34 cellular contexts compared by ENCODE assay signal in the genomic region with DNA sequence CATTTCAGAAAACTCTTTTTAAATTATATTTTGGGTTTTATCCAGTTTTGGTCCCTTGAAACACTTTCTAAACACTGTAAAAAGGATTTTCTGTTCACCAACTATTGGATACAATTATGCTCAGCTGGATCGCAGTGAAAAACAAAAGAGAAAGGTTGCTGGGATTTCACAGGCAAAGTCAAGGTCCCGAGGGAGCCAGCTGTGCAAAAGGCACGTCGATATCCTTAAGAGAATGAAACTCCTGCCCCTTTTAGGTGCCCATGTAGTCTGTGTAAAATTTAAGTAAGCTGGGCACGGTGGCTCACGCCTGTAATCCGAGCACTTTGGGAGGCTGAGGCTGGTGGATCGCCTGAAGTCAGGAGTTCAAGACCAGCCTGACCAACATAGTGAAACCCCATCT.
"Had no signal": no experiment of that assay in that cellular context is flagged by ENCODE, and none has a peak within 500 bp of the region (broad histone marks: within the 10 kb centered on the region; RNA-seq: fewer than 3 reads in every experiment).

No MANE protein-coding gene starts in this region.

- H3K9me3 ChIP-seq: adrenal gland, body of pancreas, breast epithelium had no signal

- H3K4me1 Mint-ChIP-seq: activated B cell treated with CpG ODN at 0.5 μM for 24 hours had no signal

- H3K27me3 Mint-ChIP-seq: activated B cell treated with CpG ODN at 0.5 μM for 24 hours; activated CD4-positive, alpha-beta memory T cell treated with anti-CD3 and anti-CD28 coated beads for 36 hours had no signal

- H3K4me1 ChIP-seq: adrenal gland, body of pancreas, breast epithelium had no signal

- H3K36me3 Mint-ChIP-seq: activated CD4-positive, alpha-beta memory T cell treated with anti-CD3 and anti-CD28 coated beads for 36 hours; activated naive CD4-positive, alpha-beta T cell treated with anti-CD3 and anti-CD28 coated beads, Interleukin-2, amount 50 U/mL, for 72 hours had no signal

- H3K4me3 Mint-ChIP-seq: activated B cell treated with CpG ODN at 0.5 μM for 24 hours; activated CD4-positive, alpha-beta memory T cell treated with anti-CD3 and anti-CD28 coated beads for 36 hours; activated naive CD4-positive, alpha-beta T cell treated with anti-CD3 and anti-CD28 coated beads for 36 hours; activated T-cell treated with anti-CD3 and anti-CD28 coated beads, Interleukin-2, amount 50 U/mL, for 4 hours; activated T-helper 1 cell treated with anti-CD3 and anti-CD28 coated beads, Interleukin-12 subunit alpha, Interleukin-12 subunit beta, Interleukin-2, Interleukin-4 antibody, amounts not matched to agents 30 ng/mL and 10 ng/mL and 1 ng/mL, durations not matched to agents 14 hours and 24 hours and 36 hours had no signal

- H2AFZ ChIP-seq: PC-9 had no signal

- H3K4me2 ChIP-seq: PC-9 had no signal

- H3K4me3 ChIP-seq: adrenal gland, body of pancreas, breast epithelium, PC-9 had no signal

- H3K27me3 ChIP-seq: adrenal gland, body of pancreas, breast epithelium had no signal

- H3K27ac ChIP-seq: adrenal gland, body of pancreas, breast epithelium, PC-9, VCaP had no signal

- H3K36me3 ChIP-seq: adrenal gland, breast epithelium had no signal

- ATAC-seq: activated naive CD4-positive, alpha-beta T cell treated with anti-CD3 and anti-CD28 coated beads, Interleukin-2, amount 50 U/mL, for 72 hours; activated T-cell treated with anti-CD3 and anti-CD28 coated beads, Interleukin-2, amount 50 U/mL, for 4 hours; body of pancreas had no signal

- DNase-seq: activated B cell treated with CpG ODN at 0.5 μM for 24 hours; activated CD4-positive, alpha-beta memory T cell treated with anti-CD3 and anti-CD28 coated beads for 36 hours; activated CD4-positive, alpha-beta T cell treated with anti-CD3 and anti-CD28 coated beads for 4 hours; activated CD4-positive, alpha-beta T cell treated with anti-CD3 and anti-CD28 coated beads, Interleukin-2, amount 50 U/mL, for 1 hour; activated CD4-positive, CD25-positive, alpha-beta regulatory T cell treated with anti-CD3 and anti-CD28 coated beads, Interleukin-2, amount 50 U/mL, for 72 hours; activated CD8-positive, alpha-beta memory T cell treated with anti-CD3 and anti-CD28 coated beads, Interleukin-2, amount 50 U/mL, for 4 hours; activated gamma-delta T cell treated with Interleukin-2 at 50 U/mL for 16 hours; activated naive CD4-positive, alpha-beta T cell treated with anti-CD3 and anti-CD28 coated beads for 36 hours; activated T-cell treated with anti-CD3 and anti-CD28 coated beads for 4 hours; activated T-cell treated with anti-CD3 and anti-CD28 coated beads, Interleukin-2, amount 50 U/mL, for 4 hours; adrenal gland; body of pancreas; Kasumi-1; MM.1S; MV-4-11; NCI-H1092; NCI-H146; NCI-H187; NCI-H2029 treated with DMSO at 0.1 percent for 48 hours; NCI-H2107; NCI-H226; NCI-H446 treated with DMSO at 0.1 percent for 48 hours; NCI-H524; NCI-H748 treated with DMSO at 0.1 percent for 48 hours; PC-9; Right ventricle myocardium superior; SW 1271; T-helper 1 cell; T-helper 2 cell; T-helper 9 cell had no signal

- H3K27ac Mint-ChIP-seq: activated B cell treated with CpG ODN at 0.5 μM for 24 hours; activated CD4-positive, alpha-beta memory T cell treated with anti-CD3 and anti-CD28 coated beads for 36 hours; activated naive CD4-positive, alpha-beta T cell treated with anti-CD3 and anti-CD28 coated beads for 36 hours; activated naive CD4-positive, alpha-beta T cell treated with anti-CD3 and anti-CD28 coated beads, Interleukin-2, amount 50 U/mL, for 72 hours; activated T-helper 1 cell treated with anti-CD3 and anti-CD28 coated beads, Interleukin-12 subunit alpha, Interleukin-12 subunit beta, Interleukin-2, Interleukin-4 antibody, amounts not matched to agents 30 ng/mL and 10 ng/mL and 1 ng/mL, durations not matched to agents 14 hours and 24 hours and 36 hours had no signal
